In the genomic region with DNA sequence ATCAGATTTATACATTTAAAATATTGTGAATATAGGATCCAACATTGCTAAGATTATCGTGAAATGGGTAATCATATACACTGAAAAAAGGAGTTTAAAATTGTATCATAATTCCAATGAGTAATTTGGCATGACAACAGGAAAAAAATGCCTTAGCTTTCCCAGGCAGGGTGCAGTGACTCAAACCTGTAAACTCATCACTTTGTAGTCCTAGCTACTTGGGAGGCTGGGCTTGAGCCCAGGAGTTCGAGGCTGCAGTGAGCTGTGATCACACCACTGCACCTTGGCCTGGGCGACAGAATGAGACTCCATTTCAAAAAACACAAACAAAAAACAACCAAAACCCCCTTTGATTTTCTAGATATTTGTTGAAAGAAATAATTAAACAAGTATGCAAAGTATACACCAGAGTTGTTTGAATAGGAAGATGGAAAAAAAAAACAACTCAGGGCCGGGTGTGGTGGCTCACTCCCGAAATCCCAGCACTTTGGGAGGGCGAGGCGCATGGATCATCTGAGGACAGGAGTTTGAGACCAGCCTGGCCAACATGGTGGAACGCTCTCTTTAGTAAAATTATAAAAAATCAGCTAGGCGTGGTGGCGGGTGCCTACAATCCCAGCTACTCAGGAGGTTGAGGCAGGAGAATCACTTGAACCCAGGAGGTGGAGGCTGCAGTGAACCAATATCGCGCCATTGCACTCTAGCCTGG, we compare ENCODE assay signal across 18 cellular contexts.
DNase-seq lines count a peak whose midpoint lies in the region; ATAC-seq and TF ChIP-seq lines count a peak whose summit lies in the region.
"Had no signal": no experiment of that assay in that cellular context is flagged by ENCODE, and none has a peak within 500 bp of the region (broad histone marks: within the 10 kb centered on the region; RNA-seq: fewer than 3 reads in every experiment).

No MANE protein-coding gene starts in this region.

- H3K27me3 ChIP-seq in ovary: no peaks in the 10 kb centered on the region
- H3K27me3 ChIP-seq: adrenal gland, gastroesophageal sphincter, Peyer's patch had no signal

- no peak for ATAC-seq in HG02884 (IDR thresholded peaks at IDR 0.05; ENCODE audit: unreplicated experiment)
- ATAC-seq: CD8-positive, alpha-beta T cell; gastroesophageal sphincter; right cardiac atrium had no signal

- H3K36me3 ChIP-seq in ovary: no peaks in the 10 kb centered on the region
- H3K36me3 ChIP-seq: adrenal gland, gastroesophageal sphincter, Peyer's patch had no signal

- H3K27ac ChIP-seq in ovary: no peak overlapping the region
- H3K27ac ChIP-seq: adrenal gland, gastroesophageal sphincter, KMS-11, Peyer's patch had no signal

- no peak for TF ChIP-seq EP300 in ovary (IDR thresholded peaks at IDR 0.05)

- POLR2A ChIA-PET in GM10248 (lab: Yijun Ruan, JAX): no interaction called here

- 88 to 89% (median 88%) methylated on average over 12 of the region's 12 CpGs for WGBS in ovary, 3 donors

- CTCF ChIA-PET in GM10248 (lab: Yijun Ruan, JAX): no interaction called here

- intact Hi-C loops in ovary (cut with DNase I): no loop called here

- in situ Hi-C loops in astrocyte of the cerebellum (cut with HindIII; ENCODE audit: low sequenced_read_pairs): no loop called here

- DNase-seq in AG20443 (ENCODE audit: low spot score) (peak; percentile 62), HT1080 (ENCODE audit: low read depth) (peak; percentile 73), astrocyte of the cerebellum (ENCODE audit: low read depth) (peak; percentile 15), glomerular visceral epithelial cell (ENCODE audit: extremely low spot score) (peak; percentile 11), ovary (no peak), GM10248 (ENCODE audit: extremely low spot score) (no peak)
- DNase-seq in activated CD8-positive, alpha-beta memory T cell treated with anti-CD3 and anti-CD28 coated beads, Interleukin-2, amount 50 U/mL, for 4 hours: no peak
- DNase-seq: activated CD4-positive, CD25-positive, alpha-beta regulatory T cell treated with anti-CD3 and anti-CD28 coated beads, Interleukin-2, amount 50 U/mL, for 72 hours; CD8-positive, alpha-beta T cell; mesendoderm; NCI-H1436; NCI-H524 treated with DMSO at 0.1 percent for 48 hours; right cardiac atrium had no signal

- no peaks in the 10 kb centered on the region for H3K9me3 ChIP-seq in ovary
- H3K9me3 ChIP-seq: adrenal gland, gastroesophageal sphincter, Peyer's patch had no signal

- TF ChIP-seq POLR2A in ovary (IDR thresholded peaks at IDR 0.05): no peak

- peaks cover 2% of the 10 kb centered on the region for H3K4me1 ChIP-seq in ovary (ENCODE audit: insufficient read depth)
- H3K4me1 ChIP-seq: adrenal gland, Peyer's patch had no signal

- TF ChIP-seq CTCF in astrocyte of the cerebellum (IDR thresholded peaks at IDR 0.05; ENCODE audit: low read depth, low read length, missing control alignments) (no peak), ovary (IDR thresholded peaks at IDR 0.05) (no peak), GM10248 (IDR thresholded peaks at IDR 0.05; ENCODE audit: control extremely low read depth, extremely low read depth, low read depth, missing control alignments) (no peak)

- H3K4me3 ChIP-seq in astrocyte of the cerebellum (ENCODE audit: low read depth, low read length): no peak overlapping the region
- H3K4me3 ChIP-seq in ovary: no peak overlapping the region
- H3K4me3 ChIP-seq: adrenal gland, gastroesophageal sphincter, Peyer's patch had no signal

Comparison
In these comparisons a context has a peak if more than half of its experiments do, and no peak if none do; other contexts are left out.
1. DNase-seq: peak in AG20443 (single experiment), HT1080 (single experiment), astrocyte of the cerebellum (single experiment) and glomerular visceral epithelial cell (single experiment); none in ovary (0 of 5), activated CD8-positive, alpha-beta memory T cell treated with anti-CD3 and anti-CD28 coated beads, Interleukin-2, amount 50 U/mL, for 4 hours (single experiment) and GM10248 (single experiment).